8 cellular contexts compared by ENCODE assay signal in genomic region chr12:79373896-79374499, GRCh38.
A peak's percentile ranks its signal among the peaks of the same experiment; 100 is the strongest.
DNase-seq lines count a peak whose midpoint lies in the region; ATAC-seq and TF ChIP-seq lines count a peak whose summit lies in the region.

No MANE protein-coding gene starts in this region.

- DNase-seq in DMS53 (lab: John Stamatoyannopoulos, UW) (peak; percentile 63), DMS53 treated with DMSO at 0.1 percent for 48 hours (lab: John Stamatoyannopoulos, UW; ENCODE audit: unreplicated experiment) (no peak), RKO (ENCODE audit: low spot score) (peak; percentile 26), esophagus squamous epithelium (lab: John Stamatoyannopoulos, UW) (no peak), omental fat pad (ENCODE audit: low spot score) (no peak)
- peak; percentile 50 for DNase-seq in stimulated activated CD8-positive, alpha-beta memory T cell treated with anti-CD3 and anti-CD28 coated beads, Interleukin-4, amount 100 ng/mL, for 48 hours

- no peak for TF ChIP-seq POLR2A in esophagus squamous epithelium (IDR thresholded peaks at IDR 0.05)

- H3K4me1 ChIP-seq in esophagus squamous epithelium, result no peaks in the 10 kb centered on the region

- no peak overlapping the region for H3K4me3 ChIP-seq in esophagus squamous epithelium

- whole genome bisulfite sequencing in esophagus squamous epithelium, 2 donors, result 53 to 64% methylated on average over 5 of the region's 5 CpGs

- H3K27me3 ChIP-seq in esophagus squamous epithelium, result no peaks in the 10 kb centered on the region

- intact Hi-C loops in esophagus squamous epithelium (cut with DNase I), result no loop called here

- H3K9me3 ChIP-seq in esophagus squamous epithelium, result no peaks in the 10 kb centered on the region

- peak in 5 of 6 experiments; percentile 46 to 65 (median 59) for TF ChIP-seq CTCF in esophagus squamous epithelium (IDR thresholded peaks at IDR 0.05)
- TF ChIP-seq CTCF in omental fat pad (IDR thresholded peaks at IDR 0.05), result no peak

- H3K36me3 ChIP-seq in esophagus squamous epithelium, result no peaks in the 10 kb centered on the region

- ATAC-seq in GM19035 (IDR thresholded peaks at IDR 0.05; ENCODE audit: unreplicated experiment), result peak; percentile 86
- ATAC-seq in HG03342 (IDR thresholded peaks at IDR 0.05; ENCODE audit: unreplicated experiment), result peak; percentile 94
- ATAC-seq in omental fat pad (ENCODE audit: low FRiP score), result no peak

- no peak overlapping the region for H3K27ac ChIP-seq in esophagus squamous epithelium

Comparison
In these comparisons a context has a peak if more than half of its experiments do, and no peak if none do; other contexts are left out.
1. DNase-seq: peak in DMS53 (single experiment), RKO (single experiment) and stimulated activated CD8-positive, alpha-beta memory T cell treated with anti-CD3 and anti-CD28 coated beads, Interleukin-4, amount 100 ng/mL, for 48 hours (single experiment); none in DMS53 treated with DMSO at 0.1 percent for 48 hours (single experiment), esophagus squamous epithelium (single experiment) and omental fat pad (single experiment).
2. CTCF ChIP-seq: peak in esophagus squamous epithelium (5 of 6); none in omental fat pad (0 of 3).